16 cellular contexts compared by ENCODE assay signal in genomic region chr1:226131639-226132038, GRCh38. TPM values are rescaled to one million over a fixed set of nuclear protein-coding genes. Genes with fewer than 3 reads are reported as not detected.
A peak's percentile ranks its signal among the peaks of the same experiment; 100 is the strongest.
DNase-seq lines count a peak whose midpoint lies in the region; ATAC-seq and TF ChIP-seq lines count a peak whose summit lies in the region.
"Had no signal": no experiment of that assay in that cellular context is flagged by ENCODE, and none has a peak within 500 bp of the region (broad histone marks: within the 10 kb centered on the region; RNA-seq: fewer than 3 reads in every experiment).

No MANE protein-coding gene starts in this region.

- no peak overlapping the region for H3K18ac ChIP-seq in trophoblast cell (ENCODE audit: low read length)

- H2BK12ac ChIP-seq in trophoblast cell (ENCODE audit: low read length), result no peak overlapping the region

- no peak overlapping the region for H2AK5ac ChIP-seq in trophoblast cell (ENCODE audit: low read length)

- H3K4ac ChIP-seq in trophoblast cell (ENCODE audit: low read depth, low read length), result no peak overlapping the region

- H4K12ac ChIP-seq in trophoblast cell (ENCODE audit: low read depth, low read length), result no peak overlapping the region

- H3K27me3 ChIP-seq in DOHH2 (ENCODE audit: control insufficient read depth, low read length), result no peaks in the 10 kb centered on the region
- no peaks in the 10 kb centered on the region for H3K27me3 ChIP-seq in trophoblast cell (ENCODE audit: insufficient read depth, low read length)

- H3K14ac ChIP-seq in trophoblast cell (ENCODE audit: low read length), result no peak overlapping the region

- no peak overlapping the region for H3K4me3 Mint-ChIP-seq in chondrocyte (ENCODE audit: unreplicated experiment)
- H3K4me3 Mint-ChIP-seq: CD4-positive, CD25-positive, alpha-beta regulatory T cell had no signal

- H3K36me3 ChIP-seq in DOHH2 (ENCODE audit: control insufficient read depth, low read length) (no peaks in the 10 kb centered on the region), trophoblast cell (ENCODE audit: control insufficient read depth in 1 of 2, insufficient read depth in 2 of 2, low read length in 2 of 2) (no peaks in the 10 kb centered on the region)

- no peak overlapping the region for H3K23ac ChIP-seq in trophoblast cell (ENCODE audit: low read length)

- H3K4me2 ChIP-seq in DOHH2 (ENCODE audit: low read length), result peak overlapping the region; percentile 44
- no peak overlapping the region for H3K4me2 ChIP-seq in trophoblast cell (ENCODE audit: low read length)

- H3K79me2 ChIP-seq in DOHH2 (ENCODE audit: control insufficient read depth, low read length) (no peaks in the 10 kb centered on the region), trophoblast cell (ENCODE audit: control insufficient read depth, insufficient read depth, low read length, poor library complexity) (no peaks in the 10 kb centered on the region)

- H2BK5ac ChIP-seq in trophoblast cell (ENCODE audit: low read depth, low read length, poor library complexity), result no peak overlapping the region

- H2BK120ac ChIP-seq in trophoblast cell (ENCODE audit: insufficient read depth, low read length, poor library complexity), result no peak overlapping the region

- TF ChIP-seq CTCF in DOHH2 (IDR thresholded peaks at IDR 0.05; ENCODE audit: low read depth, low read length, poor library complexity, severe bottlenecking), result no peak
- TF ChIP-seq CTCF in chondrocyte (IDR thresholded peaks at IDR 0.05), result no peak

- H3K4me1 Mint-ChIP-seq in chondrocyte (ENCODE audit: low read depth), result peaks cover 16% of the 10 kb centered on the region

- H3K27me3 Mint-ChIP-seq in chondrocyte (ENCODE audit: low read depth), result no peaks in the 10 kb centered on the region
- H3K27me3 Mint-ChIP-seq: CD4-positive, CD25-positive, alpha-beta regulatory T cell had no signal

- H3K4me1 ChIP-seq in DOHH2 (ENCODE audit: control insufficient read depth, low read length) (peaks cover 69% of the 10 kb centered on the region), trophoblast cell (ENCODE audit: control insufficient read depth in 1 of 2, insufficient read depth in 2 of 2, low read length in 2 of 2) (peaks cover 21 to 22% of the 10 kb centered on the region in 2 experiments)

- H3K9me3 ChIP-seq in DOHH2 (ENCODE audit: control insufficient read depth, insufficient read depth, low read length) (peaks cover 6% of the 10 kb centered on the region; the same call in 1 of the 2 replicates), trophoblast cell (ENCODE audit: insufficient read depth, low read depth, low read length) (peaks cover 2% of the 10 kb centered on the region)

- WGBS in trophoblast cell (ENCODE audit: extremely low coverage, insufficient coverage, insufficient read length), result no CpG with 5 or more reads among the region's 5 CpGs

- no peaks in the 10 kb centered on the region for H4K20me1 ChIP-seq in DOHH2 (ENCODE audit: control insufficient read depth, insufficient read depth, low read depth, low read length)

- no peaks in the 10 kb centered on the region for H3K9me2 ChIP-seq in DOHH2 (replicated peaks; ENCODE audit: control insufficient read depth, low read length)

- H4K8ac ChIP-seq in trophoblast cell (ENCODE audit: low read depth, low read length), result no peak overlapping the region

- no peak overlapping the region for H3K27ac Mint-ChIP-seq in chondrocyte (ENCODE audit: unreplicated experiment)
- H3K27ac Mint-ChIP-seq: CD4-positive, CD25-positive, alpha-beta regulatory T cell had no signal

- H3K79me1 ChIP-seq in trophoblast cell (ENCODE audit: low read length), result peaks cover 4% of the 10 kb centered on the region

- H3K36me3 Mint-ChIP-seq in chondrocyte (ENCODE audit: low read depth), result no peaks in the 10 kb centered on the region
- H3K36me3 Mint-ChIP-seq: CD4-positive, CD25-positive, alpha-beta regulatory T cell had no signal

- no peak overlapping the region for H2AFZ ChIP-seq in trophoblast cell (ENCODE audit: insufficient read depth, low read length, poor library complexity)
- H2AFZ ChIP-seq: GM23248 had no signal

- H3K4me3 ChIP-seq in DOHH2 (ENCODE audit: low read length), result no peak overlapping the region
- no peak overlapping the region for H3K4me3 ChIP-seq in trophoblast cell (ENCODE audit: low read depth, low read length)
- H3K4me3 ChIP-seq: GM23248 had no signal

- DNase-seq in activated CD8-positive, alpha-beta memory T cell treated with anti-CD3 and anti-CD28 coated beads, Interleukin-2, amount 50 U/mL, for 48 hours, result peak; percentile 22
- no peak for DNase-seq in activated CD8-positive, alpha-beta memory T cell treated with anti-CD3 and anti-CD28 coated beads, Interleukin-2, amount 50 U/mL, for 4 hours
- peak; percentile 35 for DNase-seq in chondrocyte (ENCODE audit: low spot score)
- peak; percentile 60 to 87 for DNase-seq in trophoblast cell
- DNase-seq in nucleus accumbens (lab: John Stamatoyannopoulos, UW), result no peak
- DNase-seq in GM19240 (ENCODE audit: insufficient read length, low spot score), result no peak
- DNase-seq: CD4-positive, CD25-positive, alpha-beta regulatory T cell; DMS53; GM23248; IMR-90; NCI-H1417; NCI-H2029 treated with DMSO at 0.1 percent for 48 hours; NCI-H510A treated with DMSO at 0.1 percent for 48 hours had no signal

- H3K27ac ChIP-seq in DOHH2 (ENCODE audit: low read depth, low read length) (no peak overlapping the region), trophoblast cell (ENCODE audit: low read depth, low read length) (no peak overlapping the region)
- H3K27ac ChIP-seq: GM23248 had no signal

- no peak overlapping the region for H3K9ac ChIP-seq in trophoblast cell (ENCODE audit: low read length)
- H3K9ac ChIP-seq: GM23248 had no signal

- no peak overlapping the region for H4K91ac ChIP-seq in trophoblast cell (ENCODE audit: low read depth, low read length)

- H3F3A ChIP-seq in DOHH2 (ENCODE audit: control insufficient read depth, insufficient read depth), result peaks cover 8% of the 10 kb centered on the region

- ATAC-seq in GM21360 (IDR thresholded peaks at IDR 0.05; ENCODE audit: unreplicated experiment), result no peak
- ATAC-seq: HCT116 had no signal

- peaks cover 4% of the 10 kb centered on the region for H3K9me3 Mint-ChIP-seq in chondrocyte (ENCODE audit: low read depth)

RNA-seq across cellular contexts. Expression of gene ACBD3, which starts 54.9 kb away (rescaled TPM):
- 67.0 to 71.6 TPM (median 67.0 TPM) in 3 replicates for total RNA-seq in chondrocyte
- polyA plus RNA-seq in trophoblast cell (2013), result 46.7 and 46.8 TPM in 2 replicates

Comparison
In these comparisons a context has a peak if more than half of its experiments do, and no peak if none do; other contexts are left out.
1. DNase-seq: peak in activated CD8-positive, alpha-beta memory T cell treated with anti-CD3 and anti-CD28 coated beads, Interleukin-2, amount 50 U/mL, for 48 hours (single experiment), chondrocyte (single experiment) and trophoblast cell (2 of 2); none in activated CD8-positive, alpha-beta memory T cell treated with anti-CD3 and anti-CD28 coated beads, Interleukin-2, amount 50 U/mL, for 4 hours (single experiment), nucleus accumbens (0 of 56) and GM19240 (single experiment).